19 cellular contexts compared by ENCODE assay signal in the genomic region with DNA sequence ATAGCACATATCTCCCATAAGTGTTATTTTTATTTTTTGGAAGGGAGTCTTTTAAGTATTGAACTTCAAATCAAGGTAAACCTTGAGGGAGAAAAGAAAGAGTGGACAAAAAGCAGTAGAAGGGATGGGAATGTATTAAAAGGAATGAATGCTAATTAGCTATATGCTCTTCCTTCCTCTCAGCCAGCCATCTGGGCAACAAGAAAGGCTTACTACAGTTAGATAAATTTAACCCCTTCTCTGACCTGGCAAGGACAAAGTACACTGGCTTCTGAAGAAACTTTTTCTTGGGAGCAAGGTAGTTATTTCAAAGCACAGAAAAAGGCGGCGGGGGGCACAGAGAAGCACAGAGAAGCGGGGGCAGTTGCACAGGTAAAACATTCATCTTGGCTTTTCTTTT. TPM values are rescaled to one million over a fixed set of nuclear protein-coding genes. Genes with fewer than 3 reads are reported as not detected.
DNase-seq lines count a peak whose midpoint lies in the region; ATAC-seq and TF ChIP-seq lines count a peak whose summit lies in the region.
"Had no signal": no experiment of that assay in that cellular context is flagged by ENCODE, and none has a peak within 500 bp of the region (broad histone marks: within the 10 kb centered on the region; RNA-seq: fewer than 3 reads in every experiment).

No MANE protein-coding gene starts in this region.

- TF ChIP-seq CTCF in left ventricle myocardium inferior (IDR thresholded peaks at IDR 0.05; ENCODE audit: borderline replicate concordance): no peak
- TF ChIP-seq CTCF in ascending aorta (IDR thresholded peaks at IDR 0.05): no peak
- TF ChIP-seq CTCF in mesothelial cell of epicardium (IDR thresholded peaks at IDR 0.05; ENCODE audit: unreplicated experiment): no peak
- TF ChIP-seq CTCF in upper lobe of left lung (IDR thresholded peaks at IDR 0.05): no peak

- H3K27ac ChIP-seq in left ventricle myocardium inferior (replicated peaks) (peak overlapping the region; percentile 71), ascending aorta (peak overlapping the region; percentile 24 to 55), upper lobe of left lung (peak overlapping the region; percentile 15 to 53 (median 22))

- H3K36me3 ChIP-seq in left ventricle myocardium inferior (no peaks in the 10 kb centered on the region), ascending aorta (no peaks in the 10 kb centered on the region), upper lobe of left lung (no peaks in the 10 kb centered on the region)

- H3K27me3 Mint-ChIP-seq in mesothelial cell of epicardium (ENCODE audit: low read depth): no peaks in the 10 kb centered on the region
- H3K27me3 Mint-ChIP-seq: CD4-positive, CD25-positive, alpha-beta regulatory T cell had no signal

- DNase-seq in left ventricle myocardium inferior: no peak
- no peak for DNase-seq in Right ventricle myocardium superior
- DNase-seq in ascending aorta (ENCODE audit: low spot score in 2 of 2): no peak
- DNase-seq in mesothelial cell of epicardium (ENCODE audit: low spot score in 2 of 2, unreplicated experiment in 2 of 2): no peak
- DNase-seq in upper lobe of left lung: no peak
- DNase-seq in germinal center (ENCODE audit: low spot score): no peak
- DNase-seq in GM03348 (ENCODE audit: low spot score): no peak
- no peak for DNase-seq in NCI-H2227 (lab: John Stamatoyannopoulos, UW; ENCODE audit: unreplicated experiment)
- DNase-seq: activated CD4-positive, alpha-beta T cell treated with anti-CD3 and anti-CD28 coated beads, Interleukin-2, amount 50 U/mL, for 4 hours; activated naive CD8-positive, alpha-beta T cell treated with anti-CD3 and anti-CD28 coated beads, Interleukin-2, amount 10 ng/mL, durations not matched to agents 7 days and 5 days; activated T-cell treated with anti-CD3 and anti-CD28 coated beads, Interleukin-2, amount 50 U/mL, for 4 hours; CD4-positive, CD25-positive, alpha-beta regulatory T cell; effector memory CD4-positive, alpha-beta T cell; left colon; naive thymus-derived CD4-positive, alpha-beta T cell; NCI-H1417; stimulated activated CD4-positive, alpha-beta T cell treated with anti-CD3 and anti-CD28 coated beads, Interleukin-15, amount 100 ng/mL, for 24 hours; stimulated activated naive CD4-positive, alpha-beta T cell; SW 1271 had no signal

- no peak for TF ChIP-seq POLR2A in upper lobe of left lung (IDR thresholded peaks at IDR 0.05)

- peak overlapping the region; percentile 84 for H3K27ac Mint-ChIP-seq in mesothelial cell of epicardium
- H3K27ac Mint-ChIP-seq: activated naive CD8-positive, alpha-beta T cell treated with anti-CD3 and anti-CD28 coated beads, Interleukin-2, amount 10 ng/mL, durations not matched to agents 7 days and 5 days; CD4-positive, CD25-positive, alpha-beta regulatory T cell; naive thymus-derived CD4-positive, alpha-beta T cell had no signal

- ATAC-seq in Right ventricle myocardium superior (ENCODE audit: poor library complexity) (no peak), upper lobe of left lung (ENCODE audit: low FRiP score in 2 of 2) (no peak)
- ATAC-seq: activated T-cell treated with anti-CD3 and anti-CD28 coated beads, Interleukin-2, amount 50 U/mL, for 4 hours; naive thymus-derived CD4-positive, alpha-beta T cell had no signal

- intact Hi-C loops in left ventricle myocardium inferior (cut with micrococcal nuclease) (no loop called here), Right ventricle myocardium superior (cut with DNase I) (no loop called here), ascending aorta (cut with DNase I) (no loop called here)

- no peaks in the 10 kb centered on the region for H3K9me3 Mint-ChIP-seq in mesothelial cell of epicardium
- H3K9me3 Mint-ChIP-seq: activated naive CD8-positive, alpha-beta T cell treated with anti-CD3 and anti-CD28 coated beads, Interleukin-2, amount 10 ng/mL, durations not matched to agents 7 days and 5 days; activated T-cell treated with anti-CD3 and anti-CD28 coated beads, Interleukin-2, amount 50 U/mL, for 4 hours; naive thymus-derived CD4-positive, alpha-beta T cell had no signal

- H3K4me3 ChIP-seq in left ventricle myocardium inferior (peak overlapping the region; percentile 27), ascending aorta (no peak overlapping the region), upper lobe of left lung (no peak overlapping the region)

- no peaks in the 10 kb centered on the region for H3K27me3 ChIP-seq in left ventricle myocardium inferior (ENCODE audit: low read depth)
- H3K27me3 ChIP-seq in ascending aorta: no peaks in the 10 kb centered on the region
- no peaks in the 10 kb centered on the region for H3K27me3 ChIP-seq in upper lobe of left lung

- TF ChIP-seq EP300 in upper lobe of left lung (IDR thresholded peaks at IDR 0.05): no peak

- H3K9me3 ChIP-seq in left ventricle myocardium inferior (replicated peaks) (no peaks in the 10 kb centered on the region), ascending aorta (no peaks in the 10 kb centered on the region), upper lobe of left lung (no peaks in the 10 kb centered on the region)

- H3K4me1 Mint-ChIP-seq in mesothelial cell of epicardium: peaks cover 45% of the 10 kb centered on the region
- H3K4me1 Mint-ChIP-seq: activated naive CD8-positive, alpha-beta T cell treated with anti-CD3 and anti-CD28 coated beads, Interleukin-2, amount 10 ng/mL, durations not matched to agents 7 days and 5 days; CD4-positive, CD25-positive, alpha-beta regulatory T cell had no signal

- peaks cover 3% of the 10 kb centered on the region for H3K36me3 Mint-ChIP-seq in mesothelial cell of epicardium
- H3K36me3 Mint-ChIP-seq: activated naive CD8-positive, alpha-beta T cell treated with anti-CD3 and anti-CD28 coated beads, Interleukin-2, amount 10 ng/mL, durations not matched to agents 7 days and 5 days; CD4-positive, CD25-positive, alpha-beta regulatory T cell; naive thymus-derived CD4-positive, alpha-beta T cell had no signal

- peaks cover 99% of the 10 kb centered on the region for H3K4me1 ChIP-seq in left ventricle myocardium inferior
- H3K4me1 ChIP-seq in ascending aorta: peaks cover 3 to 53% of the 10 kb centered on the region in 2 donors
- peaks cover 33 to 59% (median 55%) of the 10 kb centered on the region in 4 donors for H3K4me1 ChIP-seq in upper lobe of left lung

- no peak overlapping the region for H3K4me3 Mint-ChIP-seq in mesothelial cell of epicardium
- H3K4me3 Mint-ChIP-seq: activated naive CD8-positive, alpha-beta T cell treated with anti-CD3 and anti-CD28 coated beads, Interleukin-2, amount 10 ng/mL, durations not matched to agents 7 days and 5 days; activated T-cell treated with anti-CD3 and anti-CD28 coated beads, Interleukin-2, amount 50 U/mL, for 4 hours; CD4-positive, CD25-positive, alpha-beta regulatory T cell; naive thymus-derived CD4-positive, alpha-beta T cell had no signal

- 92 to 93% methylated on average over 3 of the region's 3 CpGs for WGBS in upper lobe of left lung, 2 donors

RNA-seq across cellular contexts. Expression of a gene that starts 54.6 kb away (rescaled TPM):
- total RNA-seq in left ventricle myocardium inferior (87.1 TPM), Right ventricle myocardium superior (72.5 TPM), ascending aorta (31.0 TPM), mesothelial cell of epicardium (44.6 to 45.9 TPM (median 45.0 TPM) in 3 replicates), upper lobe of left lung (10 to 100 TPM; 47.1 to 77.6 (median 56.9) TPM)
